In genomic region chr6:168355716-168356522, GRCh38 we compare ENCODE assay signal across 8 cellular contexts. TPM values are rescaled to one million over a fixed set of nuclear protein-coding genes. Genes with fewer than 3 reads are reported as not detected.
DNase-seq lines count a peak whose midpoint lies in the region; ATAC-seq and TF ChIP-seq lines count a peak whose summit lies in the region.

No MANE protein-coding gene starts in this region.

- no peak overlapping the region for H3K9ac ChIP-seq in adipocyte (ENCODE audit: low read length)

- ATAC-seq in HG03520 (IDR thresholded peaks at IDR 0.05; ENCODE audit: unreplicated experiment) (no peak), HG02588 (IDR thresholded peaks at IDR 0.05; ENCODE audit: unreplicated experiment) (no peak)

- H3K4me1 ChIP-seq in adipocyte (ENCODE audit: control insufficient read depth, insufficient read depth, low read length) = peaks cover 3% of the 10 kb centered on the region

- peaks cover 0 to 6% (median 4%) of the 10 kb centered on the region in 3 donors for H3K27me3 Mint-ChIP-seq in immature natural killer cell (ENCODE audit: low read depth in 3 of 3)

- H3K27ac Mint-ChIP-seq in immature natural killer cell = peak overlapping the region in 1 of 6 donors; percentile 53

- peak; percentile 92 for TF ChIP-seq RAD21 in Ishikawa (IDR thresholded peaks at IDR 0.05; ENCODE audit: low read depth)

- H3K4me3 ChIP-seq in adipocyte (ENCODE audit: low read length) = peak overlapping the region; percentile 31

- H3K36me3 ChIP-seq in adipocyte (ENCODE audit: control insufficient read depth, insufficient read depth, low read length, severe bottlenecking) = no peaks in the 10 kb centered on the region

- H3K9me3 ChIP-seq in adipocyte (ENCODE audit: control insufficient read depth, low read length) = peaks cover 30% of the 10 kb centered on the region

- H3K27me3 ChIP-seq in adipocyte (replicated peaks; ENCODE audit: control insufficient read depth, insufficient read depth, low read length) = peaks cover 18% of the 10 kb centered on the region

- H3K4me1 Mint-ChIP-seq in immature natural killer cell = peaks cover 0 to 2% of the 10 kb centered on the region in 2 donors

- TF ChIP-seq EP300 in Ishikawa (IDR thresholded peaks at IDR 0.05; ENCODE audit: borderline replicate concordance) = no peak

- DNase-seq in CMK (ENCODE audit: low read depth) (peak; percentile 36), adipocyte (ENCODE audit: low read depth) (no peak), immature natural killer cell (peak; percentile 34 to 68 (median 59)), SIG-M5 treated with dmso at 0.1 percent for 504 hours (lab: John Stamatoyannopoulos, UW; ENCODE audit: unreplicated experiment) (no peak)
- DNase-seq in stimulated activated CD8-positive, alpha-beta memory T cell treated with anti-CD3 and anti-CD28 coated beads, Interleukin-4, amount 100 ng/mL, for 24 hours (ENCODE audit: low read depth) = peak; percentile 10

- peaks cover 0 to 6% (median 0%) of the 10 kb centered on the region in 3 donors for H3K36me3 Mint-ChIP-seq in immature natural killer cell

- H3K9me3 Mint-ChIP-seq in immature natural killer cell = no peaks in the 10 kb centered on the region

- no peak overlapping the region for H3K4me3 Mint-ChIP-seq in immature natural killer cell

TF ChIP-seq in Ishikawa, 13 proteins besides CTCF, POLR2A, EP300 and RAD21:
- TF ChIP-seq YY1 (IDR thresholded peaks at IDR 0.05; ENCODE audit: low read depth) (0 out of 2 replicates have a peak, but pooled peaks have one; percentile 38), FOXM1 (IDR thresholded peaks at IDR 0.05; ENCODE audit: borderline replicate concordance, low read depth) (no peak), EGR1 (IDR thresholded peaks at IDR 0.05) (peak; percentile 86)

RNA-seq across cellular contexts. Expression of gene DACT2, which starts 36.3 kb away (rescaled TPM):
- not detected for polyA plus RNA-seq in immature natural killer cell

Comparison
In these comparisons a context has a peak if more than half of its experiments do, and no peak if none do; other contexts are left out.
1. DNase-seq: peak in CMK (single experiment), immature natural killer cell (3 of 3) and stimulated activated CD8-positive, alpha-beta memory T cell treated with anti-CD3 and anti-CD28 coated beads, Interleukin-4, amount 100 ng/mL, for 24 hours (single experiment); none in adipocyte (single experiment) and SIG-M5 treated with dmso at 0.1 percent for 504 hours (single experiment).